Comparison of ENCODE assay signal across 16 cellular contexts in the genomic region with DNA sequence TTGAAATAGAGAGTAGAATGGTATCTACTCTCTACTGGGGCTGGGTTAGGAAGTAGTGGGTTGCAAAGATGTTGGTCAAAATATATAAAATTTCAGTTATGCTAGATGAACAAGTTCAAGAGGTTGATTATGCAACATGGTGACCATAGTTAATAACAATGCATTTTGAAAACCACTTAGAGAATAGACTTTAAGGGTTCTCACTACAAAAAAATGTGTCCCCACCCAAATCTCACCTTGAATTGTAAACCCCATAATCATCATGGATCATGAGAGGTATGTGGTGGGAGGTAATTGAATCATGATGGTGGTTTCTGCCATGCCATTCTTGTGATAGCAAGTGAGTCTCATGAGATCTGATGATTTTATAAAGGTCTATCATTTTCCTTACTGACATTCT.
DNase-seq lines count a peak whose midpoint lies in the region; FAIRE-seq and TF ChIP-seq lines count a peak whose summit lies in the region.
"Had no signal": no experiment of that assay in that cellular context is flagged by ENCODE, and none has a peak within 500 bp of the region (broad histone marks: within the 10 kb centered on the region; RNA-seq: fewer than 3 reads in every experiment).

No MANE protein-coding gene starts in this region.

- FAIRE-seq in astrocyte (lab: Jason Lieb, UNC) = no peak
- FAIRE-seq: GM12878, GM18507 had no signal

- dilution Hi-C loops in mammary epithelial cell (cut with HindIII; ENCODE audit: low sequenced_read_pairs) = no loop called here

- H3K27me3 Mint-ChIP-seq in astrocyte (ENCODE audit: low read depth, unreplicated experiment) = no peaks in the 10 kb centered on the region

- TF ChIP-seq POLR2A in breast epithelium (IDR thresholded peaks at IDR 0.05) = no peak

- no peak for TF ChIP-seq CTCF in mammary epithelial cell (conservative IDR thresholded peaks at IDR 0.05 in 1 of 2, IDR thresholded peaks at IDR 0.05 in 1 of 2; ENCODE audit: extremely low read depth in 1 of 2, insufficient read depth in 1 of 2, low read depth in 1 of 2, low read length in 2 of 2)
- TF ChIP-seq CTCF in breast epithelium (IDR thresholded peaks at IDR 0.05) = no peak
- no peak for TF ChIP-seq CTCF in astrocyte (IDR thresholded peaks at IDR 0.05; ENCODE audit: insufficient read depth, low read depth, low read length)
- TF ChIP-seq CTCF in fibroblast of pulmonary artery (IDR thresholded peaks at IDR 0.05; ENCODE audit: low read length, missing control alignments) = no peak
- no peak for TF ChIP-seq CTCF in coronary artery (IDR thresholded peaks at IDR 0.05)

- no peak overlapping the region for H3K27ac ChIP-seq in mammary epithelial cell (ENCODE audit: insufficient read depth, low read depth, low read length)
- no peak overlapping the region for H3K27ac ChIP-seq in breast epithelium
- no peak overlapping the region for H3K27ac ChIP-seq in astrocyte (ENCODE audit: low read depth, low read length)
- no peak overlapping the region for H3K27ac ChIP-seq in coronary artery
- H3K27ac ChIP-seq: BLaER1 had no signal

- in situ Hi-C loops in mammary epithelial cell (cut with MboI; ENCODE audit: low sequenced_read_pairs in 2 of 2) = no loop called here

- H3K4me1 Mint-ChIP-seq in astrocyte (ENCODE audit: low read depth, unreplicated experiment) = no peaks in the 10 kb centered on the region
- H3K4me1 Mint-ChIP-seq: CD8-positive, alpha-beta memory T cell had no signal

- no peaks in the 10 kb centered on the region for H3K36me3 Mint-ChIP-seq in astrocyte (ENCODE audit: low read depth, unreplicated experiment)
- H3K36me3 Mint-ChIP-seq: CD8-positive, alpha-beta memory T cell had no signal

- H2AFZ ChIP-seq in mammary epithelial cell (ENCODE audit: low read depth, low read length) = no peak overlapping the region
- no peak overlapping the region for H2AFZ ChIP-seq in astrocyte (ENCODE audit: low read depth, low read length)

- CTCF ChIA-PET in mammary epithelial cell (lab: Charles Lee; ENCODE audit: low non-redundant PET) = no interaction called here

- H3K4me1 ChIP-seq in mammary epithelial cell (ENCODE audit: insufficient read depth, low read length) (no peaks in the 10 kb centered on the region), breast epithelium (no peaks in the 10 kb centered on the region), astrocyte (ENCODE audit: insufficient read depth, low read length) (no peaks in the 10 kb centered on the region)
- H3K4me1 ChIP-seq: BLaER1, Caco-2 had no signal

- no peak overlapping the region for H3K27ac Mint-ChIP-seq in astrocyte (ENCODE audit: unreplicated experiment)
- H3K27ac Mint-ChIP-seq: CD8-positive, alpha-beta memory T cell; HFFc6 had no signal

- peaks cover 12% of the 10 kb centered on the region for H3K9me3 Mint-ChIP-seq in astrocyte (ENCODE audit: unreplicated experiment)
- H3K9me3 Mint-ChIP-seq: CD8-positive, alpha-beta memory T cell had no signal

- no peaks in the 10 kb centered on the region for H3K36me3 ChIP-seq in mammary epithelial cell (ENCODE audit: insufficient read depth, low read length)
- H3K36me3 ChIP-seq in breast epithelium = no peaks in the 10 kb centered on the region
- no peaks in the 10 kb centered on the region for H3K36me3 ChIP-seq in astrocyte (ENCODE audit: insufficient read depth, low read length)
- H3K36me3 ChIP-seq: BLaER1 had no signal

- H3K4me3 ChIP-seq in mammary epithelial cell (replicated peaks in 1 of 3; ENCODE audit: insufficient read depth in 1 of 3, low read depth in 2 of 3, low read length in 3 of 3) (no peak overlapping the region), breast epithelium (no peak overlapping the region), astrocyte (ENCODE audit: insufficient read depth, low read depth, low read length) (no peak overlapping the region), fibroblast of pulmonary artery (replicated peaks; ENCODE audit: low read depth, low read length) (no peak overlapping the region), coronary artery (no peak overlapping the region)
- H3K4me3 ChIP-seq: BLaER1, GM12878 had no signal

- H4K20me1 ChIP-seq in mammary epithelial cell (ENCODE audit: insufficient read depth, low read length) (no peaks in the 10 kb centered on the region), astrocyte (ENCODE audit: insufficient read depth, low read length) (no peaks in the 10 kb centered on the region)
- H4K20me1 ChIP-seq: BLaER1 had no signal

- H3K27me3 ChIP-seq in mammary epithelial cell (ENCODE audit: insufficient read depth, low read length) (no peaks in the 10 kb centered on the region), breast epithelium (no peaks in the 10 kb centered on the region), astrocyte (ENCODE audit: insufficient read depth, low read length) (no peaks in the 10 kb centered on the region)
- H3K27me3 ChIP-seq: BLaER1 had no signal

- DNase-seq in mammary epithelial cell = peak; percentile 20
- DNase-seq in breast epithelium (ENCODE audit: low spot score in 2 of 2) = no peak
- DNase-seq in astrocyte (ENCODE audit: low read depth) = peak; percentile 6
- DNase-seq in fibroblast of pulmonary artery (ENCODE audit: low read depth) = peak; percentile 9
- DNase-seq in DMS79 treated with DMSO at 0.1 percent for 48 hours (lab: John Stamatoyannopoulos, UW) = no peak
- no peak for DNase-seq in coronary artery (ENCODE audit: low spot score)
- DNase-seq in retina = no peak
- DNase-seq: 8988T; AML-193; Caco-2; CD8-positive, alpha-beta memory T cell; HCEC 1CT; HFFc6 had no signal

- H3K4me2 ChIP-seq in mammary epithelial cell (ENCODE audit: insufficient read depth, low read depth, low read length) (no peak overlapping the region), astrocyte (ENCODE audit: low read length) (no peak overlapping the region)
- H3K4me2 ChIP-seq: BLaER1 had no signal

- H3K4me3 Mint-ChIP-seq in astrocyte (ENCODE audit: unreplicated experiment) = no peak overlapping the region
- H3K4me3 Mint-ChIP-seq: CD8-positive, alpha-beta memory T cell; HFFc6 had no signal

- H3K9me3 ChIP-seq in mammary epithelial cell (replicated peaks; ENCODE audit: insufficient read depth, low read length) (no peaks in the 10 kb centered on the region), breast epithelium (no peaks in the 10 kb centered on the region), astrocyte (ENCODE audit: insufficient read depth, low read depth, low read length) (no peaks in the 10 kb centered on the region)
- H3K9me3 ChIP-seq: Caco-2 had no signal

- H3K79me2 ChIP-seq in mammary epithelial cell (ENCODE audit: insufficient read depth, low read length) (no peaks in the 10 kb centered on the region), astrocyte (ENCODE audit: insufficient read depth, low read length) (no peaks in the 10 kb centered on the region)

- BruUV-seq in mammary epithelial cell (replicated peaks; lab: Mats Ljungman, UMichigan) = no TSS peak

- no peak overlapping the region for H3K9ac ChIP-seq in mammary epithelial cell (ENCODE audit: insufficient read depth, low read length)
- H3K9ac ChIP-seq in astrocyte (ENCODE audit: low read length) = no peak overlapping the region
- H3K9ac ChIP-seq: BLaER1 had no signal

- intact Hi-C loops in mammary epithelial cell (cut with micrococcal nuclease) (no loop called here), breast epithelium (cut with DNase I; ENCODE audit: low total_unique reads) (no loop called here)

Comparison
In these comparisons a context has a peak if more than half of its experiments do, and no peak if none do; other contexts are left out.
1. DNase-seq: peak in mammary epithelial cell (single experiment), astrocyte (single experiment) and fibroblast of pulmonary artery (single experiment); none in breast epithelium (0 of 2), DMS79 treated with DMSO at 0.1 percent for 48 hours (single experiment), coronary artery (single experiment) and retina (single experiment).